ENCODE assay signal across 11 cellular contexts in genomic region chr6:1024587-1024986, GRCh38.
A peak's percentile ranks its signal among the peaks of the same experiment; 100 is the strongest.
DNase-seq lines count a peak whose midpoint lies in the region; ATAC-seq and TF ChIP-seq lines count a peak whose summit lies in the region.
"Had no signal": no experiment of that assay in that cellular context is flagged by ENCODE, and none has a peak within 500 bp of the region (broad histone marks: within the 10 kb centered on the region; RNA-seq: fewer than 3 reads in every experiment).

No MANE protein-coding gene starts in this region.

- H4K20me1 ChIP-seq in BLaER1 (no peaks in the 10 kb centered on the region), mammary epithelial cell (ENCODE audit: insufficient read depth, low read length) (no peaks in the 10 kb centered on the region)

- no peak overlapping the region for H2BK5ac ChIP-seq in mesendoderm (ENCODE audit: low read length)

- H3K4ac ChIP-seq in mesendoderm (ENCODE audit: low read depth, low read length) = no peak overlapping the region

- peaks cover 19% of the 10 kb centered on the region for H3K9me3 ChIP-seq in BLaER1
- no peaks in the 10 kb centered on the region for H3K9me3 ChIP-seq in mammary epithelial cell (replicated peaks; ENCODE audit: insufficient read depth, low read length)
- no peaks in the 10 kb centered on the region for H3K9me3 ChIP-seq in thyroid gland

- in situ Hi-C loops in mammary epithelial cell (cut with MboI; ENCODE audit: low sequenced_read_pairs in 2 of 2) = no loop called here

- no TSS peak for BruUV-seq in mammary epithelial cell (replicated peaks; lab: Mats Ljungman, UMichigan)

- no peak for ATAC-seq in GM18505 (IDR thresholded peaks at IDR 0.05; ENCODE audit: unreplicated experiment)
- ATAC-seq: activated T-helper 17 cell treated with anti-CD3 and anti-CD28 coated beads, Interleukin-2, amount 50 U/mL, for 72 hours had no signal

- peaks cover 6% of the 10 kb centered on the region for H3K4me1 ChIP-seq in BLaER1
- H3K4me1 ChIP-seq in mammary epithelial cell (ENCODE audit: insufficient read depth, low read length) = no peaks in the 10 kb centered on the region
- H3K4me1 ChIP-seq in mesendoderm (ENCODE audit: control insufficient read depth, low read depth, low read length) = peaks cover 2% of the 10 kb centered on the region
- H3K4me1 ChIP-seq in thyroid gland = no peaks in the 10 kb centered on the region
- H3K4me1 ChIP-seq: neural progenitor cell had no signal

- no peak overlapping the region for H3K9ac ChIP-seq in BLaER1
- no peak overlapping the region for H3K9ac ChIP-seq in mammary epithelial cell (ENCODE audit: insufficient read depth, low read length)
- no peak overlapping the region for H3K9ac ChIP-seq in mesendoderm (ENCODE audit: low read length)
- H3K9ac ChIP-seq: neural progenitor cell had no signal

- no peak overlapping the region for H3K18ac ChIP-seq in mesendoderm (ENCODE audit: low read length)

- TF ChIP-seq CTCF in mammary epithelial cell (conservative IDR thresholded peaks at IDR 0.05 in 1 of 2, IDR thresholded peaks at IDR 0.05 in 1 of 2; ENCODE audit: extremely low read depth in 1 of 2, insufficient read depth in 1 of 2, low read depth in 1 of 2, low read length in 2 of 2) = no peak
- no peak for TF ChIP-seq CTCF in thyroid gland (IDR thresholded peaks at IDR 0.05)

- no peak overlapping the region for H3K4me3 ChIP-seq in BLaER1
- no peak overlapping the region for H3K4me3 ChIP-seq in mammary epithelial cell (replicated peaks in 1 of 3; ENCODE audit: insufficient read depth in 1 of 3, low read depth in 2 of 3, low read length in 3 of 3)
- no peak overlapping the region for H3K4me3 ChIP-seq in mesendoderm (ENCODE audit: low read length)
- no peak overlapping the region for H3K4me3 ChIP-seq in thyroid gland (replicated peaks in 1 of 3)
- H3K4me3 ChIP-seq: neural progenitor cell had no signal

- H2AK5ac ChIP-seq in mesendoderm (ENCODE audit: low read length) = no peak overlapping the region

- no peak overlapping the region for H2BK120ac ChIP-seq in mesendoderm (ENCODE audit: low read depth, low read length)

- no peak overlapping the region for H2AFZ ChIP-seq in mammary epithelial cell (ENCODE audit: low read depth, low read length)
- H2AFZ ChIP-seq: neural progenitor cell had no signal

- H3K27ac ChIP-seq in BLaER1 (no peak overlapping the region), mammary epithelial cell (ENCODE audit: insufficient read depth, low read depth, low read length) (no peak overlapping the region), mesendoderm (ENCODE audit: low read depth, low read length) (no peak overlapping the region), thyroid gland (no peak overlapping the region)
- H3K27ac ChIP-seq: neural progenitor cell had no signal

- no peak overlapping the region for H2BK15ac ChIP-seq in mesendoderm (replicated peaks; ENCODE audit: low read depth)

- no peak overlapping the region for H4K8ac ChIP-seq in mesendoderm (ENCODE audit: low read depth, low read length)

- TF ChIP-seq POLR2A in GM18505 (IDR thresholded peaks at IDR 0.05; ENCODE audit: borderline replicate concordance, extremely low read depth, insufficient read depth, insufficient read length) (no peak), erythroblast (IDR thresholded peaks at IDR 0.05; ENCODE audit: low read length) (no peak), thyroid gland (IDR thresholded peaks at IDR 0.05) (no peak)

- H3K79me2 ChIP-seq in mammary epithelial cell (ENCODE audit: insufficient read depth, low read length) (no peaks in the 10 kb centered on the region), mesendoderm (ENCODE audit: control insufficient read depth, insufficient read depth, low read length) (no peaks in the 10 kb centered on the region)

- H3K4me2 ChIP-seq in BLaER1 (peak overlapping the region; percentile 19; the same call in 1 of the 2 replicates), mammary epithelial cell (ENCODE audit: insufficient read depth, low read depth, low read length) (no peak overlapping the region), mesendoderm (ENCODE audit: low read length) (no peak overlapping the region)
- H3K4me2 ChIP-seq: neural progenitor cell had no signal

- H3K27me3 ChIP-seq in BLaER1 = no peaks in the 10 kb centered on the region
- no peaks in the 10 kb centered on the region for H3K27me3 ChIP-seq in mammary epithelial cell (ENCODE audit: insufficient read depth, low read length)
- H3K27me3 ChIP-seq in mesendoderm (ENCODE audit: insufficient read depth, low read length, poor library complexity) = no peaks in the 10 kb centered on the region
- H3K27me3 ChIP-seq in thyroid gland = no peaks in the 10 kb centered on the region

- H3K56ac ChIP-seq in mesendoderm (ENCODE audit: low read length) = no peak overlapping the region

- no peaks in the 10 kb centered on the region for H3K36me3 ChIP-seq in BLaER1
- no peaks in the 10 kb centered on the region for H3K36me3 ChIP-seq in mammary epithelial cell (ENCODE audit: insufficient read depth, low read length)
- no peaks in the 10 kb centered on the region for H3K36me3 ChIP-seq in mesendoderm (ENCODE audit: control insufficient read depth, insufficient read depth, low read length)
- H3K36me3 ChIP-seq in thyroid gland = no peaks in the 10 kb centered on the region
- H3K36me3 ChIP-seq: neural progenitor cell had no signal

- H4K5ac ChIP-seq in mesendoderm (ENCODE audit: low read length) = no peak overlapping the region

- no peaks in the 10 kb centered on the region for H3K79me1 ChIP-seq in mesendoderm (ENCODE audit: low read length)

- 57% methylated on average over 4 of the region's 9 CpGs for WGBS in mammary epithelial cell (ENCODE audit: low coverage, missing lambda C conversion rate)
- no CpG with 5 or more reads among the region's 9 CpGs for WGBS in mesendoderm (ENCODE audit: extremely low coverage, insufficient coverage, low lambda C conversion rate)
- WGBS in thyroid gland, 2 donors = 74 to 75% methylated on average over 9 of the region's 9 CpGs

- DNase-seq in LoVo (ENCODE audit: low spot score) (peak; percentile 86), mammary epithelial cell (peak; percentile 17), mesendoderm (peak; percentile 18), erythroblast (lab: John Stamatoyannopoulos, UW) (no peak), NCI-H187 (lab: John Stamatoyannopoulos, UW) (no peak), thyroid gland (no peak)
- DNase-seq: CD8-positive, alpha-beta memory T cell had no signal

- dilution Hi-C loops in mammary epithelial cell (cut with HindIII; ENCODE audit: low sequenced_read_pairs) = loop anchor here (5.0 kb wide), 1 partner anchor 98 kb away; no protein-coding TSS in a partner anchor

- intact Hi-C loops in mammary epithelial cell (cut with micrococcal nuclease) (no loop called here), thyroid gland (cut with DNase I) (no loop called here)

- no peak overlapping the region for H3K23ac ChIP-seq in mesendoderm (ENCODE audit: low read length)

- CTCF ChIA-PET in mammary epithelial cell (lab: Charles Lee; ENCODE audit: low non-redundant PET) = no interaction called here

Comparison
In these comparisons a context has a peak if more than half of its experiments do, and no peak if none do; other contexts are left out.
1. DNase-seq: peak in LoVo (single experiment), mammary epithelial cell (single experiment) and mesendoderm (single experiment); none in erythroblast (0 of 2), NCI-H187 (0 of 2) and thyroid gland (0 of 2).